1 cellular context compared by ENCODE assay signal in the genomic region with DNA sequence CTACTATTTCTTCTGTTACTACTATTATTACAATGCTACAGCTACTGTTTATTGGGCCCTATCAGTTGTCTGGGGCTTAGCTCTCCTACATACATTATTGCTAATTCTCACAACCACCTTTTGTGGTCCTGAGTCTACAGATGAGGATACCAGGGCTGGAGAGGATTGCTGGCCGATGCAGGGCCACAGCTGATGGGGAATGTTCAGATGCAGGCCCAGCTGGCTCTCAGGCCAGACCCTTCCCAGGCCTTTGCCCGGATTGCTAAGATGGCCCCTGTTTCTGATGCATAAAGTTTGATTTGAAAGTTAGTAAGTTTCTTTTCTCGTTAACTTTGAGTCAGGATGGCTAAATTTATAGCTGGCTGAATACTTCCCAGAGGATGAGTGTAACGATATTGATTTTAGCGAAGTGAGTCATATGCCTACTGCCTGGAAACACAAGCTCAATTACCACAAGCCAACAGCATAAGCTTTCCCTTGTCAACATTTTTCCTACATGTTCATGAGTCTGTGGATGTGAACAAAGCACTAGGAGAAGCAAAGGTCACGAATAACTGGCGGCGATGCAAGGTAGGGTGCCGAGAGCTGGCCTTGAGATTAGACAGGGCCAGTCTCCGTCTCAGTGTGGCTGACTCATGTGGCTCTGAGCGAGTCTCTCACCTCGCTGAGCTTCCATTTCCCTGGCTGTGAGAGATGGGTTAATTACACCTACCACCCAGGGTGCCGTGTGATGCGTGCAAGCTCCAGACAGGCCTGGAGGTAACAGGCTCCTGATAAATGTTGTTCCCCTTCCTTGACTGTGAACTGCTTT.
TF ChIP-seq lines count a peak whose summit lies in the region.

No MANE protein-coding gene starts in this region.

TF ChIP-seq in HepG2, 621 proteins besides CTCF, POLR2A, EP300 and RAD21 (continued from another document and continues in another):
- peak; percentile 56 for TF ChIP-seq ASH2L (IDR thresholded peaks at IDR 0.05; ENCODE audit: insufficient read length, low read depth, low read length)
- TF ChIP-seq FOXA3 (CRISPR knock-in tag; IDR thresholded peaks at IDR 0.05): peak; percentile 92
- no peak for TF ChIP-seq ZNF180 (CRISPR knock-in tag; IDR thresholded peaks at IDR 0.05; ENCODE audit: borderline replicate concordance, low read depth)
- TF ChIP-seq, protein P1, sequence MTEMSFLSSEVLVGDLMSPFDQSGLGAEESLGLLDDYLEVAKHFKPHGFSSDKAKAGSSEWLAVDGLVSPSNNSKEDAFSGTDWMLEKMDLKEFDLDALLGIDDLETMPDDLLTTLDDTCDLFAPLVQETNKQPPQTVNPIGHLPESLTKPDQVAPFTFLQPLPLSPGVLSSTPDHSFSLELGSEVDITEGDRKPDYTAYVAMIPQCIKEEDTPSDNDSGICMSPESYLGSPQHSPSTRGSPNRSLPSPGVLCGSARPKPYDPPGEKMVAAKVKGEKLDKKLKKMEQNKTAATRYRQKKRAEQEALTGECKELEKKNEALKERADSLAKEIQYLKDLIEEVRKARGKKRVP (CRISPR knock-in tag; IDR thresholded peaks at IDR 0.05): peak in 1 of 2 experiments; percentile 64; a peak in 2 of 4 replicates
- 0 out of 2 replicates have a peak, but pooled peaks have one; percentile 16 for TF ChIP-seq SMARCC2 (IDR thresholded peaks at IDR 0.05)
- TF ChIP-seq, protein P2, sequence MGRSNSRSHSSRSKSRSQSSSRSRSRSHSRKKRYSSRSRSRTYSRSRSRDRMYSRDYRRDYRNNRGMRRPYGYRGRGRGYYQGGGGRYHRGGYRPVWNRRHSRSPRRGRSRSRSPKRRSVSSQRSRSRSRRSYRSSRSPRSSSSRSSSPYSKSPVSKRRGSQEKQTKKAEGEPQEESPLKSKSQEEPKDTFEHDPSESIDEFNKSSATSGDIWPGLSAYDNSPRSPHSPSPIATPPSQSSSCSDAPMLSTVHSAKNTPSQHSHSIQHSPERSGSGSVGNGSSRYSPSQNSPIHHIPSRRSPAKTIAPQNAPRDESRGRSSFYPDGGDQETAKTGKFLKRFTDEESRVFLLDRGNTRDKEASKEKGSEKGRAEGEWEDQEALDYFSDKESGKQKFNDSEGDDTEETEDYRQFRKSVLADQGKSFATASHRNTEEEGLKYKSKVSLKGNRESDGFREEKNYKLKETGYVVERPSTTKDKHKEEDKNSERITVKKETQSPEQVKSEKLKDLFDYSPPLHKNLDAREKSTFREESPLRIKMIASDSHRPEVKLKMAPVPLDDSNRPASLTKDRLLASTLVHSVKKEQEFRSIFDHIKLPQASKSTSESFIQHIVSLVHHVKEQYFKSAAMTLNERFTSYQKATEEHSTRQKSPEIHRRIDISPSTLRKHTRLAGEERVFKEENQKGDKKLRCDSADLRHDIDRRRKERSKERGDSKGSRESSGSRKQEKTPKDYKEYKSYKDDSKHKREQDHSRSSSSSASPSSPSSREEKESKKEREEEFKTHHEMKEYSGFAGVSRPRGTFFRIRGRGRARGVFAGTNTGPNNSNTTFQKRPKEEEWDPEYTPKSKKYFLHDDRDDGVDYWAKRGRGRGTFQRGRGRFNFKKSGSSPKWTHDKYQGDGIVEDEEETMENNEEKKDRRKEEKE (IDR thresholded peaks at IDR 0.05): no peak
- TF ChIP-seq THYN1 (CRISPR knock-in tag; IDR thresholded peaks at IDR 0.05; ENCODE audit: borderline replicate concordance, low read depth): no peak
- no peak for TF ChIP-seq ZNF382 (CRISPR knock-in tag; IDR thresholded peaks at IDR 0.05; ENCODE audit: borderline replicate concordance)
- TF ChIP-seq ZNF720 (CRISPR knock-in tag; IDR thresholded peaks at IDR 0.05): no peak
- peak; percentile 73 for TF ChIP-seq IRF2 (CRISPR knock-in tag; IDR thresholded peaks at IDR 0.05)
- TF ChIP-seq, protein P3, sequence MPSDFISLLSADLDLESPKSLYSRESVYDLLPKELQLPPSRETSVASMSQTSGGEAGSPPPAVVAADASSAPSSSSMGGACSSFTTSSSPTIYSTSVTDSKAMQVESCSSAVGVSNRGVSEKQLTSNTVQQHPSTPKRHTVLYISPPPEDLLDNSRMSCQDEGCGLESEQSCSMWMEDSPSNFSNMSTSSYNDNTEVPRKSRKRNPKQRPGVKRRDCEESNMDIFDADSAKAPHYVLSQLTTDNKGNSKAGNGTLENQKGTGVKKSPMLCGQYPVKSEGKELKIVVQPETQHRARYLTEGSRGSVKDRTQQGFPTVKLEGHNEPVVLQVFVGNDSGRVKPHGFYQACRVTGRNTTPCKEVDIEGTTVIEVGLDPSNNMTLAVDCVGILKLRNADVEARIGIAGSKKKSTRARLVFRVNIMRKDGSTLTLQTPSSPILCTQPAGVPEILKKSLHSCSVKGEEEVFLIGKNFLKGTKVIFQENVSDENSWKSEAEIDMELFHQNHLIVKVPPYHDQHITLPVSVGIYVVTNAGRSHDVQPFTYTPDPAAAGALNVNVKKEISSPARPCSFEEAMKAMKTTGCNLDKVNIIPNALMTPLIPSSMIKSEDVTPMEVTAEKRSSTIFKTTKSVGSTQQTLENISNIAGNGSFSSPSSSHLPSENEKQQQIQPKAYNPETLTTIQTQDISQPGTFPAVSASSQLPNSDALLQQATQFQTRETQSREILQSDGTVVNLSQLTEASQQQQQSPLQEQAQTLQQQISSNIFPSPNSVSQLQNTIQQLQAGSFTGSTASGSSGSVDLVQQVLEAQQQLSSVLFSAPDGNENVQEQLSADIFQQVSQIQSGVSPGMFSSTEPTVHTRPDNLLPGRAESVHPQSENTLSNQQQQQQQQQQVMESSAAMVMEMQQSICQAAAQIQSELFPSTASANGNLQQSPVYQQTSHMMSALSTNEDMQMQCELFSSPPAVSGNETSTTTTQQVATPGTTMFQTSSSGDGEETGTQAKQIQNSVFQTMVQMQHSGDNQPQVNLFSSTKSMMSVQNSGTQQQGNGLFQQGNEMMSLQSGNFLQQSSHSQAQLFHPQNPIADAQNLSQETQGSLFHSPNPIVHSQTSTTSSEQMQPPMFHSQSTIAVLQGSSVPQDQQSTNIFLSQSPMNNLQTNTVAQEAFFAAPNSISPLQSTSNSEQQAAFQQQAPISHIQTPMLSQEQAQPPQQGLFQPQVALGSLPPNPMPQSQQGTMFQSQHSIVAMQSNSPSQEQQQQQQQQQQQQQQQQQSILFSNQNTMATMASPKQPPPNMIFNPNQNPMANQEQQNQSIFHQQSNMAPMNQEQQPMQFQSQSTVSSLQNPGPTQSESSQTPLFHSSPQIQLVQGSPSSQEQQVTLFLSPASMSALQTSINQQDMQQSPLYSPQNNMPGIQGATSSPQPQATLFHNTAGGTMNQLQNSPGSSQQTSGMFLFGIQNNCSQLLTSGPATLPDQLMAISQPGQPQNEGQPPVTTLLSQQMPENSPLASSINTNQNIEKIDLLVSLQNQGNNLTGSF (CRISPR knock-in tag; IDR thresholded peaks at IDR 0.05): no peak
- TF ChIP-seq, protein P4, sequence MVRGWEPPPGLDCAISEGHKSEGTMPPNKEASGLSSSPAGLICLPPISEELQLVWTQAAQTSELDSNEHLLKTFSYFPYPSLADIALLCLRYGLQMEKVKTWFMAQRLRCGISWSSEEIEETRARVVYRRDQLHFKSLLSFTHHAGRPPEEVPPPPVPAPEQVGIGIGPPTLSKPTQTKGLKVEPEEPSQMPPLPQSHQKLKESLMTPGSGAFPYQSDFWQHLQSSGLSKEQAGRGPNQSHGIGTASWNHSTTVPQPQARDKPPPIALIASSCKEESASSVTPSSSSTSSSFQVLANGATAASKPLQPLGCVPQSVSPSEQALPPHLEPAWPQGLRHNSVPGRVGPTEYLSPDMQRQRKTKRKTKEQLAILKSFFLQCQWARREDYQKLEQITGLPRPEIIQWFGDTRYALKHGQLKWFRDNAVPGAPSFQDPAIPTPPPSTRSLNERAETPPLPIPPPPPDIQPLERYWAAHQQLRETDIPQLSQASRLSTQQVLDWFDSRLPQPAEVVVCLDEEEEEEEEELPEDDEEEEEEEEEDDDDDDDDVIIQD (CRISPR knock-in tag; IDR thresholded peaks at IDR 0.05; ENCODE audit: low read depth): peak; percentile 60; the same call in 1 of the 2 replicates
- peak; percentile 27; the same call in 1 of the 2 replicates for TF ChIP-seq CREB1 (IDR thresholded peaks at IDR 0.05)
- peak; percentile 71 for TF ChIP-seq CREB1 (CRISPR knock-in tag; IDR thresholded peaks at IDR 0.05)
- TF ChIP-seq ZNF589 (CRISPR knock-in tag; conservative IDR thresholded peaks at IDR 0.05): 0 out of 2 replicates have a peak, but pooled peaks have one; percentile 49
- no peak for TF ChIP-seq ZNF329 (CRISPR knock-in tag; IDR thresholded peaks at IDR 0.05; ENCODE audit: low read depth)
- TF ChIP-seq ELF3 (CRISPR knock-in tag; IDR thresholded peaks at IDR 0.05): peak; percentile 80
- TF ChIP-seq ZNF556 (CRISPR knock-in tag; IDR thresholded peaks at IDR 0.05; ENCODE audit: borderline replicate concordance): peak; percentile 32; the same call in 1 of the 2 replicates
- TF ChIP-seq MYC (CRISPR knock-in tag; IDR thresholded peaks at IDR 0.05; ENCODE audit: borderline replicate concordance): peak; percentile 15; the same call in 1 of the 2 replicates
- no peak; the same call in 1 of the 2 replicates for TF ChIP-seq ZNF878 (CRISPR knock-in tag; IDR thresholded peaks at IDR 0.05)
- TF ChIP-seq, protein P5, sequence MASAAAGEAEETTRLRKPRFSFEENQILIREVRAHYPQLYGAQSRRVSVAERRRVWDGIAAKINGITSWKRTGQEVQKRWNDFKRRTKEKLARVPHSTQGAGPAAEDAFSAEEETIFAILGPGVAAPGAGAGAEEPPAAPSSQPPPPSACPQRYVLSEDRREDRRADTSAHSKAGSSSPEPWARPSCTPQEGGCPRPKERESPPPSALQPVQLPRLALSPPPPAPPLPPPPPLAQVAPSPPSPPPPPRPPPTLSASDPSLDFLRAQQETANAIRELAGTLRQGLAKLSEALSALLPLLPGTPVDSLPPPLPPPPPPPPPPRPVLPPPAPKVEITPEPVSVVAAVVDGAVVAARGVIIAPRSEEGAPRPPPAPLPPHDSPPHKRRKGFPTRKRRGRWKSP (CRISPR knock-in tag; IDR thresholded peaks at IDR 0.05): peak; percentile 64; the same call in 1 of the 2 replicates
- TF ChIP-seq, protein P6, sequence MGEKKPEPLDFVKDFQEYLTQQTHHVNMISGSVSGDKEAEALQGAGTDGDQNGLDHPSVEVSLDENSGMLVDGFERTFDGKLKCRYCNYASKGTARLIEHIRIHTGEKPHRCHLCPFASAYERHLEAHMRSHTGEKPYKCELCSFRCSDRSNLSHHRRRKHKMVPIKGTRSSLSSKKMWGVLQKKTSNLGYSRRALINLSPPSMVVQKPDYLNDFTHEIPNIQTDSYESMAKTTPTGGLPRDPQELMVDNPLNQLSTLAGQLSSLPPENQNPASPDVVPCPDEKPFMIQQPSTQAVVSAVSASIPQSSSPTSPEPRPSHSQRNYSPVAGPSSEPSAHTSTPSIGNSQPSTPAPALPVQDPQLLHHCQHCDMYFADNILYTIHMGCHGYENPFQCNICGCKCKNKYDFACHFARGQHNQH (CRISPR knock-in tag; IDR thresholded peaks at IDR 0.05): peak; percentile 88
- peak; percentile 74 for TF ChIP-seq MEF2D (CRISPR knock-in tag; IDR thresholded peaks at IDR 0.05)
- no peak for TF ChIP-seq ZNF337 (CRISPR knock-in tag; IDR thresholded peaks at IDR 0.05; ENCODE audit: borderline replicate concordance, low read depth)
- TF ChIP-seq FOSL1 (CRISPR knock-in tag; IDR thresholded peaks at IDR 0.05; ENCODE audit: borderline replicate concordance): peak; percentile 94
- TF ChIP-seq KLF16 (CRISPR knock-in tag; IDR thresholded peaks at IDR 0.05): peak in 1 of 2 experiments; percentile 65; a peak in 1 of 4 replicates
- TF ChIP-seq ZNF703 (CRISPR knock-in tag; IDR thresholded peaks at IDR 0.05; ENCODE audit: borderline replicate concordance): no peak
- TF ChIP-seq TOPORS (CRISPR knock-in tag; IDR thresholded peaks at IDR 0.05): peak; percentile 32; the same call in 1 of the 2 replicates
- no peak for TF ChIP-seq ZNF780A (CRISPR knock-in tag; IDR thresholded peaks at IDR 0.05)
- TF ChIP-seq FOXO1 (CRISPR knock-in tag; IDR thresholded peaks at IDR 0.05): peak; percentile 91
- TF ChIP-seq, protein P7, sequence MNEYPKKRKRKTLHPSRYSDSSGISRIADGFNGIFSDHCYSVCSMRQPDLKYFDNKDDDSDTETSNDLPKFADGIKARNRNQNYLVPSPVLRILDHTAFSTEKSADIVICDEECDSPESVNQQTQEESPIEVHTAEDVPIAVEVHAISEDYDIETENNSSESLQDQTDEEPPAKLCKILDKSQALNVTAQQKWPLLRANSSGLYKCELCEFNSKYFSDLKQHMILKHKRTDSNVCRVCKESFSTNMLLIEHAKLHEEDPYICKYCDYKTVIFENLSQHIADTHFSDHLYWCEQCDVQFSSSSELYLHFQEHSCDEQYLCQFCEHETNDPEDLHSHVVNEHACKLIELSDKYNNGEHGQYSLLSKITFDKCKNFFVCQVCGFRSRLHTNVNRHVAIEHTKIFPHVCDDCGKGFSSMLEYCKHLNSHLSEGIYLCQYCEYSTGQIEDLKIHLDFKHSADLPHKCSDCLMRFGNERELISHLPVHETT (CRISPR knock-in tag; conservative IDR thresholded peaks at IDR 0.05): no peak
- no peak for TF ChIP-seq ZNF891 (CRISPR knock-in tag; IDR thresholded peaks at IDR 0.05)
- TF ChIP-seq RARA (CRISPR knock-in tag; IDR thresholded peaks at IDR 0.05): peak; percentile 81
- no peak for TF ChIP-seq ZNF546 (CRISPR knock-in tag; conservative IDR thresholded peaks at IDR 0.05)
- peak; percentile 79; the same call in 1 of the 2 replicates for TF ChIP-seq ZBTB20 (CRISPR knock-in tag; IDR thresholded peaks at IDR 0.05; ENCODE audit: borderline replicate concordance, low read depth)
- peak; percentile 65 for TF ChIP-seq HNF4A (CRISPR knock-in tag; IDR thresholded peaks at IDR 0.05)
- 0 out of 2 replicates have a peak, but pooled peaks have one; percentile 54 for TF ChIP-seq ZNF543 (CRISPR knock-in tag; IDR thresholded peaks at IDR 0.05)
- no peak for TF ChIP-seq EED (CRISPR knock-in tag; IDR thresholded peaks at IDR 0.05)
- TF ChIP-seq, protein P8, sequence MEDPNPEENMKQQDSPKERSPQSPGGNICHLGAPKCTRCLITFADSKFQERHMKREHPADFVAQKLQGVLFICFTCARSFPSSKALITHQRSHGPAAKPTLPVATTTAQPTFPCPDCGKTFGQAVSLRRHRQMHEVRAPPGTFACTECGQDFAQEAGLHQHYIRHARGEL (CRISPR knock-in tag; IDR thresholded peaks at IDR 0.05): no peak
